In the genomic region with DNA sequence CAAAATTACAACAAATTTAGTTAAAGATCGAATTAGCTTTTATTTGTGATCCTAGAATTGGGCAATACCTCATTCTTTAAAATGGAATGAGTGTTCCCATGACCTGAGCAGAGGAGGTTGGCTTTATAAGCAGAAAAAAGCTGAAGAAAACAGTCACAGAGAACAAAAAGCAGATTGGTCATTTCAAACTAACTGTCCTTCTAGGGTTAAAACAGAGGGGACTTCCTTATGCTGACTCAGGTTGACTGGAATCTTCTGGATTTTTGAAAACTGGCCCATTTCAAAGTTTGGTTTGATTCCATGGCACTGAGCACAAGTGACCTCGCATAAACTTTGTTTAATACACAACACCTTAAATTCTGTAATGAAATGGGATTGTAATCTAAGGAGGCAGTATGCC, we compare ENCODE assay signal across 18 cellular contexts. TPM values are rescaled to one million over a fixed set of nuclear protein-coding genes. Genes with fewer than 3 reads are reported as not detected.
DNase-seq lines count a peak whose midpoint lies in the region; ATAC-seq, FAIRE-seq and TF ChIP-seq lines count a peak whose summit lies in the region.
"Had no signal": no experiment of that assay in that cellular context is flagged by ENCODE, and none has a peak within 500 bp of the region (broad histone marks: within the 10 kb centered on the region; RNA-seq: fewer than 3 reads in every experiment).

No MANE protein-coding gene starts in this region.

- H4K20me1 ChIP-seq in K562 (replicated peaks; ENCODE audit: control insufficient read depth, insufficient read depth, low read length), result no peaks in the 10 kb centered on the region

- no peak overlapping the region for H3K27ac ChIP-seq in K562 (ENCODE audit: extremely low read depth, low read depth, low read length)
- H3K27ac ChIP-seq in thoracic aorta, result peak overlapping the region; percentile 6 to 26
- H3K27ac ChIP-seq: pancreas had no signal

- H3K4me2 ChIP-seq in K562 (ENCODE audit: insufficient read depth, low read length), result no peak overlapping the region

- H3K4me1 ChIP-seq in K562 (replicated peaks in 1 of 2; ENCODE audit: control insufficient read depth in 2 of 2, insufficient read depth in 2 of 2, low read length in 2 of 2), result no peaks in the 10 kb centered on the region
- peaks cover 15 to 47% of the 10 kb centered on the region in 2 donors for H3K4me1 ChIP-seq in thoracic aorta (ENCODE audit: control insufficient read depth in 1 of 2, low read depth in 2 of 2)
- H3K4me1 ChIP-seq: pancreas had no signal

- no peaks in the 10 kb centered on the region for H3K9me3 Mint-ChIP-seq in stimulated activated memory B cell treated with anti-CD40 and anti-IgM and Interleukin-4, amounts not matched to agents 10 μg/mL and 1 μg/mL and 100 μg/mL, for 72 hours
- H3K9me3 Mint-ChIP-seq: activated CD4-positive, alpha-beta T cell treated with anti-CD3 and anti-CD28 coated beads, Interleukin-2, amount 10 ng/mL, durations not matched to agents 24 days and 14 days; CD4-positive, alpha-beta T cell; stimulated activated naive CD8-positive, alpha-beta T cell treated with anti-CD3 and anti-CD28 coated beads, Interleukin-15, Interleukin-2, amounts not matched to agents 100 ng/mL and 50 ng/mL, for 24 hours had no signal

- peaks cover 17% of the 10 kb centered on the region for H3K27me3 Mint-ChIP-seq in stimulated activated memory B cell treated with anti-CD40 and anti-IgM and Interleukin-4, amounts not matched to agents 10 μg/mL and 1 μg/mL and 100 μg/mL, for 72 hours

- H3K27me3 ChIP-seq in K562 (ENCODE audit: control insufficient read depth in 2 of 2, insufficient read depth in 2 of 2, low read length in 2 of 2) (peaks cover 5 to 45% of the 10 kb centered on the region in 2 experiments; a peak in 4 of 5 replicates), thoracic aorta (replicated peaks; ENCODE audit: insufficient read depth) (no peaks in the 10 kb centered on the region)
- H3K27me3 ChIP-seq: pancreas had no signal

- in situ Hi-C loops in K562 (cut with MboI), result no loop called here

- no peak for TF ChIP-seq RAD21 in K562 (CRISPR knock-in tag; conservative IDR thresholded peaks at IDR 0.05 in 1 of 2, IDR thresholded peaks at IDR 0.05 in 1 of 2)

- intact Hi-C loops in K562 (cut with micrococcal nuclease), result no loop called here

- H3K79me2 ChIP-seq in K562 (ENCODE audit: control insufficient read depth, insufficient read depth, low read length), result no peaks in the 10 kb centered on the region

- H3K4me3 ChIP-seq in K562 (no peak overlapping the region), thoracic aorta (no peak overlapping the region)
- H3K4me3 ChIP-seq: pancreas had no signal

- H3K4me3 Mint-ChIP-seq in stimulated activated memory B cell treated with anti-CD40 and anti-IgM and Interleukin-4, amounts not matched to agents 10 μg/mL and 1 μg/mL and 100 μg/mL, for 72 hours, result no peak overlapping the region
- H3K4me3 Mint-ChIP-seq: activated CD4-positive, alpha-beta T cell treated with anti-CD3 and anti-CD28 coated beads, Interleukin-2, amount 10 ng/mL, durations not matched to agents 24 days and 14 days; CD4-positive, alpha-beta T cell; stimulated activated naive CD8-positive, alpha-beta T cell treated with anti-CD3 and anti-CD28 coated beads, Interleukin-15, Interleukin-2, amounts not matched to agents 100 ng/mL and 50 ng/mL, for 24 hours had no signal

- H3K36me3 ChIP-seq in K562 (ENCODE audit: control insufficient read depth, insufficient read depth, low read length) (no peaks in the 10 kb centered on the region), thoracic aorta (no peaks in the 10 kb centered on the region)
- H3K36me3 ChIP-seq: pancreas had no signal

- CTCF ChIA-PET in K562 (lab: Yijun Ruan, JAX; ENCODE audit: low intra/inter-chr PET ratio), result no interaction called here

- POLR2A ChIA-PET in K562 (lab: Yijun Ruan, JAX), result interaction anchor here (0.7 kb wide), 1 partner anchor 11 kb away, joined by 3 read pairs; no protein-coding TSS in a partner anchor

- DNase-seq in GM04503 (ENCODE audit: low read depth), result peak; percentile 83
- no peak for DNase-seq in K562 (ENCODE audit: extremely low read depth in 1 of 4, low spot score in 3 of 4)
- no peak for DNase-seq in left lobe of liver (ENCODE audit: low spot score)
- no peak for DNase-seq in thoracic aorta (ENCODE audit: low spot score)
- DNase-seq in iPS-NIHi11 (ENCODE audit: low spot score), result no peak
- no peak for DNase-seq in activated CD8-positive, alpha-beta memory T cell treated with anti-CD3 and anti-CD28 coated beads, Interleukin-2, amount 50 U/mL, for 4 hours
- DNase-seq: activated CD4-positive, alpha-beta T cell treated with anti-CD3 and anti-CD28 coated beads, Interleukin-2, amount 10 ng/mL, durations not matched to agents 24 days and 14 days; CD4-positive, alpha-beta T cell; DND-41; kidney; NCI-H2107; OCI-M1; pancreas had no signal

- TF ChIP-seq EP300 in K562 (IDR thresholded peaks at IDR 0.05; ENCODE audit: low read length), result no peak

- H2AFZ ChIP-seq in K562 (ENCODE audit: low read depth, low read length), result no peak overlapping the region

- no peak overlapping the region for H3K9ac ChIP-seq in K562 (ENCODE audit: insufficient read depth in 1 of 2, low read depth in 2 of 2, low read length in 2 of 2)

- no peak overlapping the region for H3K27ac Mint-ChIP-seq in stimulated activated memory B cell treated with anti-CD40 and anti-IgM and Interleukin-4, amounts not matched to agents 10 μg/mL and 1 μg/mL and 100 μg/mL, for 72 hours
- H3K27ac Mint-ChIP-seq: activated CD4-positive, alpha-beta T cell treated with anti-CD3 and anti-CD28 coated beads, Interleukin-2, amount 10 ng/mL, durations not matched to agents 24 days and 14 days; CD4-positive, alpha-beta T cell; stimulated activated naive CD8-positive, alpha-beta T cell treated with anti-CD3 and anti-CD28 coated beads, Interleukin-15, Interleukin-2, amounts not matched to agents 100 ng/mL and 50 ng/mL, for 24 hours had no signal

- no peak for TF ChIP-seq POLR2A in K562 (conservative IDR thresholded peaks at IDR 0.05)

- ATAC-seq in K562, result no peak
- peak; percentile 22 for ATAC-seq in left lobe of liver
- peak; percentile 31 for ATAC-seq in thoracic aorta (ENCODE audit: insufficient number of reproducible peaks, low FRiP score, low read depth)
- ATAC-seq in stimulated activated memory B cell treated with anti-CD40 and anti-IgM and Interleukin-4, amounts not matched to agents 10 μg/mL and 1 μg/mL and 100 μg/mL, for 72 hours, result no peak
- ATAC-seq in HG03108 (IDR thresholded peaks at IDR 0.05; ENCODE audit: unreplicated experiment), result no peak

- no peak for FAIRE-seq in K562 (lab: Jason Lieb, UNC)
- FAIRE-seq: endothelial cell of umbilical vein, H1, kidney, pancreas had no signal

- no peaks in the 10 kb centered on the region for H3K9me1 ChIP-seq in K562 (ENCODE audit: control insufficient read depth, insufficient read depth, low read length)

- WGBS in K562 (ENCODE audit: insufficient coverage, low coverage, missing lambda C conversion rate), result 0% methylated on average over 2 of the region's 2 CpGs

- TF ChIP-seq CTCF in K562 (IDR thresholded peaks at IDR 0.05 in 2 of 3, conservative IDR thresholded peaks at IDR 0.05 in 1 of 3; ENCODE audit: insufficient read depth in 2 of 3, low read depth in 1 of 3, low read length in 3 of 3) (no peak), thoracic aorta (IDR thresholded peaks at IDR 0.05) (no peak)

- H3K9me3 ChIP-seq in K562 (replicated peaks; ENCODE audit: control insufficient read depth, insufficient read depth, low read depth, low read length), result no peaks in the 10 kb centered on the region
- no peaks in the 10 kb centered on the region for H3K9me3 ChIP-seq in thoracic aorta
- H3K9me3 ChIP-seq: pancreas had no signal

- H3K4me1 Mint-ChIP-seq in stimulated activated memory B cell treated with anti-CD40 and anti-IgM and Interleukin-4, amounts not matched to agents 10 μg/mL and 1 μg/mL and 100 μg/mL, for 72 hours, result peaks cover 9% of the 10 kb centered on the region
- H3K4me1 Mint-ChIP-seq: activated CD4-positive, alpha-beta T cell treated with anti-CD3 and anti-CD28 coated beads, Interleukin-2, amount 10 ng/mL, durations not matched to agents 24 days and 14 days had no signal

- BruUV-seq in K562 (replicated peaks; lab: Mats Ljungman, UMichigan), result no TSS peak

- H3K36me3 Mint-ChIP-seq in stimulated activated memory B cell treated with anti-CD40 and anti-IgM and Interleukin-4, amounts not matched to agents 10 μg/mL and 1 μg/mL and 100 μg/mL, for 72 hours, result no peaks in the 10 kb centered on the region

TF ChIP-seq in K562, 482 proteins besides CTCF, POLR2A, EP300 and RAD21 (continues in another document):
- no peak for TF ChIP-seq ZNF644 (tag; IDR thresholded peaks at IDR 0.05; ENCODE audit: low read depth)
- TF ChIP-seq U2AF1 (optimal IDR thresholded peaks at IDR 0.05; ENCODE audit: low read depth, low read length), result no peak

RNA-seq across cellular contexts. Expression of gene NFASC, which starts 17.6 kb away (rescaled TPM):
- not detected in 2 replicates for total RNA-seq in K562 (2011; cell fraction: chromatin; rRNA removed; ENCODE audit: low replicate concordance)
- total RNA-seq in K562 (2011; cell fraction: nucleolus; rRNA removed), result not detected in 2 replicates
- 0.92 TPM in 1 of 2 replicates, not detected in the other for total RNA-seq in K562 (2011; cell fraction: nucleoplasm; rRNA removed)
- total RNA-seq in K562 (2014; rRNA removed) (not detected in 2 replicates), K562 (2014; rRNA removed; fragmentation: Illumina TruSeq; extraction: Trizol) (not detected in 2 replicates), K562 (2015; rRNA removed; fragmentation: Illumina TruSeq; extraction: Trizol) (not detected in 2 replicates), K562 (2021) (0.04 and 0.16 TPM in 2 replicates), left lobe of liver (2.7 TPM), thoracic aorta (10 to 100 TPM; 26.2 to 29.5 TPM)
- polyA plus RNA-seq in K562 (2011; rRNA removed) (0.03 TPM in 1 of 2 replicates, not detected in the other), K562 (2014; fragmentation: Illumina TruSeq; extraction: Trizol) (0.06 TPM in 1 of 2 replicates, not detected in the other), K562 (2014; fragmentation: Nextera tagmentation; extraction: Ambion mirVana) (not detected), K562 (2014; rRNA removed) (not detected in 2 replicates)
- not detected in 2 replicates for polyA plus RNA-seq in K562 (2011; cell fraction: cytosol; rRNA removed)
- 0.14 TPM in 1 of 2 replicates, not detected in the other for polyA plus RNA-seq in K562 (2011; cell fraction: nucleus; rRNA removed)
- polyA plus RNA-seq in K562 (2012), result 0.05 and 0.58 TPM in 2 replicates
- not detected in 2 replicates for polyA minus RNA-seq in K562 (2011; rRNA and poly(A)+ RNA removed)
- polyA minus RNA-seq in K562 (2011; cell fraction: cytosol; rRNA and poly(A)+ RNA removed), result not detected in 2 replicates
- not detected in 2 replicates for polyA minus RNA-seq in K562 (2011; cell fraction: nucleus; rRNA and poly(A)+ RNA removed)
- total RNA-seq: CD4-positive, alpha-beta T cell; endothelial cell of umbilical vein had no signal
- polyA plus RNA-seq: endothelial cell of umbilical vein had no signal

Comparison
In these comparisons a context has a peak if more than half of its experiments do, and no peak if none do; other contexts are left out.
1. ATAC-seq: peak in left lobe of liver (single experiment) and thoracic aorta (single experiment); none in K562 (single experiment), stimulated activated memory B cell treated with anti-CD40 and anti-IgM and Interleukin-4, amounts not matched to agents 10 μg/mL and 1 μg/mL and 100 μg/mL, for 72 hours (single experiment) and HG03108 (single experiment).